Comparison of ENCODE assay signal across 16 cellular contexts in genomic region chr3:56776551-56776950, GRCh38. TPM values are rescaled to one million over a fixed set of nuclear protein-coding genes. Genes with fewer than 3 reads are reported as not detected.
DNase-seq lines count a peak whose midpoint lies in the region; ATAC-seq, FAIRE-seq and TF ChIP-seq lines count a peak whose summit lies in the region.
"Had no signal": no experiment of that assay in that cellular context is flagged by ENCODE, and none has a peak within 500 bp of the region (broad histone marks: within the 10 kb centered on the region; RNA-seq: fewer than 3 reads in every experiment).

No MANE protein-coding gene starts in this region.

- H3K36me3 ChIP-seq in CD4-positive, CD25-positive, alpha-beta regulatory T cell (ENCODE audit: control insufficient read depth, insufficient read depth, low read length): peaks cover 40% of the 10 kb centered on the region
- no peaks in the 10 kb centered on the region for H3K36me3 ChIP-seq in KMS-11 (ENCODE audit: insufficient read depth)
- H3K36me3 ChIP-seq in pancreas: peaks cover 0 to 11% (median 0%) of the 10 kb centered on the region in 3 donors
- no peaks in the 10 kb centered on the region for H3K36me3 ChIP-seq in SK-N-SH (replicated peaks in 1 of 2; ENCODE audit: control insufficient read depth in 1 of 2, insufficient read depth in 2 of 2, low read length in 1 of 2)
- peaks cover 0 to 32% (median 9%) of the 10 kb centered on the region in 6 donors for H3K36me3 ChIP-seq in spleen

- no peak overlapping the region for H3K27ac ChIP-seq in CD4-positive, CD25-positive, alpha-beta regulatory T cell (ENCODE audit: insufficient read depth, low read length, poor library complexity, severe bottlenecking)
- peak overlapping the region; percentile 86; the same call in 1 of the 2 replicates for H3K27ac ChIP-seq in KMS-11
- H3K27ac ChIP-seq in cingulate gyrus (ENCODE audit: low read depth, low read length): peak overlapping the region; percentile 57
- peak overlapping the region in 2 of 4 donors; percentile 12 to 80 for H3K27ac ChIP-seq in pancreas
- peak overlapping the region in 1 of 2 experiments; percentile 51; a peak in 2 of 4 replicates for H3K27ac ChIP-seq in SK-N-SH (ENCODE audit: low read depth in 2 of 2, low read length in 1 of 2)
- H3K27ac ChIP-seq in spleen: peak overlapping the region in 4 of 8 donors; percentile 64 to 89 (median 74)

- H3K36me3 Mint-ChIP-seq in CD4-positive, CD25-positive, alpha-beta regulatory T cell: peaks cover 54% of the 10 kb centered on the region

- H3K4me3 ChIP-seq in CD4-positive, CD25-positive, alpha-beta regulatory T cell (ENCODE audit: low read depth, low read length): no peak overlapping the region
- no peak overlapping the region for H3K4me3 ChIP-seq in KMS-11 (IDR thresholded peaks at IDR 0.05; ENCODE audit: insufficient read depth, low read depth, low read length)
- no peak overlapping the region for H3K4me3 ChIP-seq in pancreas
- no peak overlapping the region for H3K4me3 ChIP-seq in SK-N-SH (ENCODE audit: low read depth in 2 of 2, low read length in 1 of 2)
- no peak overlapping the region for H3K4me3 ChIP-seq in spleen

- peaks cover 0 to 2% (median 0%) of the 10 kb centered on the region in 7 donors for H3K9me3 Mint-ChIP-seq in CD4-positive, CD25-positive, alpha-beta regulatory T cell
- H3K9me3 Mint-ChIP-seq: activated CD4-positive, alpha-beta memory T cell treated with anti-CD3 and anti-CD28 coated beads for 36 hours; naive B cell had no signal

- H3K9me3 ChIP-seq in CD4-positive, CD25-positive, alpha-beta regulatory T cell (ENCODE audit: control insufficient read depth in 2 of 2, low read length in 2 of 2): no peaks in the 10 kb centered on the region
- H3K9me3 ChIP-seq in pancreas: no peaks in the 10 kb centered on the region
- no peaks in the 10 kb centered on the region for H3K9me3 ChIP-seq in SK-N-SH
- H3K9me3 ChIP-seq in spleen: no peaks in the 10 kb centered on the region

- no peaks in the 10 kb centered on the region for H3K27me3 Mint-ChIP-seq in CD4-positive, CD25-positive, alpha-beta regulatory T cell
- H3K27me3 Mint-ChIP-seq: activated CD4-positive, alpha-beta memory T cell treated with anti-CD3 and anti-CD28 coated beads for 36 hours; naive B cell had no signal

- H3K9me2 ChIP-seq in SK-N-SH: no peaks in the 10 kb centered on the region

- 36 to 43% methylated on average over 3 of the region's 3 CpGs for WGBS in pancreas, 2 donors
- WGBS in SK-N-SH (ENCODE audit: low lambda C conversion rate): 64% methylated on average over 3 of the region's 3 CpGs
- WGBS in spleen, 5 donors: 71 to 85% (median 73%) methylated on average over 3 of the region's 3 CpGs

- H2AFZ ChIP-seq in KMS-11 (ENCODE audit: low read depth): no peak overlapping the region
- H2AFZ ChIP-seq in SK-N-SH (ENCODE audit: low read depth): no peak overlapping the region

- POLR2A ChIA-PET in SK-N-SH (lab: Yijun Ruan, JAX): no interaction called here

- peaks cover 61% of the 10 kb centered on the region for H3K4me1 ChIP-seq in CD4-positive, CD25-positive, alpha-beta regulatory T cell (ENCODE audit: control insufficient read depth, insufficient read depth, low read length, poor library complexity, severe bottlenecking)
- H3K4me1 ChIP-seq in KMS-11 (ENCODE audit: low read depth, poor library complexity, severe bottlenecking) (peaks cover 98% of the 10 kb centered on the region), pancreas (peaks cover 21 to 38% (median 38%) of the 10 kb centered on the region in 3 donors), SK-N-SH (ENCODE audit: control insufficient read depth in 1 of 2, insufficient read depth in 2 of 2, low read depth in 1 of 2, low read length in 1 of 2) (peaks cover 0 to 27% of the 10 kb centered on the region in 2 experiments; a peak in 2 of 4 replicates), spleen (peaks cover 4 to 83% (median 61%) of the 10 kb centered on the region in 6 donors)

- H3K4me2 ChIP-seq in KMS-11 (peak overlapping the region; percentile 19; the same call in 1 of the 2 replicates), SK-N-SH (no peak overlapping the region)

- no peaks in the 10 kb centered on the region for H3F3A ChIP-seq in SK-N-SH (replicated peaks; ENCODE audit: insufficient read depth)

- H3K79me2 ChIP-seq in KMS-11 (ENCODE audit: insufficient read depth, low read depth) (peaks cover 28% of the 10 kb centered on the region; the same call in 1 of the 2 replicates), SK-N-SH (ENCODE audit: insufficient read depth) (no peaks in the 10 kb centered on the region)

- H3K9ac ChIP-seq in KMS-11: no peak overlapping the region
- no peak overlapping the region for H3K9ac ChIP-seq in SK-N-SH

- H3K27ac Mint-ChIP-seq in CD4-positive, CD25-positive, alpha-beta regulatory T cell: peak overlapping the region; percentile 39 to 89 (median 73)
- H3K27ac Mint-ChIP-seq: activated CD4-positive, alpha-beta memory T cell treated with anti-CD3 and anti-CD28 coated beads for 36 hours had no signal

- peaks cover 37 to 94% (median 73%) of the 10 kb centered on the region in 4 donors for H3K4me1 Mint-ChIP-seq in CD4-positive, CD25-positive, alpha-beta regulatory T cell

- no peak for ATAC-seq in CD4-positive, CD25-positive, alpha-beta regulatory T cell (ENCODE audit: low read depth in 2 of 2)
- ATAC-seq in pancreas (peak; percentile 6 to 69 (median 46)), GM21423 (IDR thresholded peaks at IDR 0.05; ENCODE audit: unreplicated experiment) (no peak)

- TF ChIP-seq CTCF in KMS-11 (conservative IDR thresholded peaks at IDR 0.05; ENCODE audit: low read depth, low read length) (no peak), pancreas (IDR thresholded peaks at IDR 0.05) (no peak), SK-N-SH (IDR thresholded peaks at IDR 0.05) (no peak), spleen (IDR thresholded peaks at IDR 0.05 in 8 of 11, conservative IDR thresholded peaks at IDR 0.05 in 3 of 11) (no peak)

- intact Hi-C loops in pancreas (cut with DNase I): no loop called here
- intact Hi-C loops in spleen (cut with DNase I; ENCODE audit: low total_unique reads): no loop called here

- TF ChIP-seq RAD21 in SK-N-SH (IDR thresholded peaks at IDR 0.05; ENCODE audit: low read length): no peak

- peak overlapping the region; percentile 11 to 59 (median 56) for H3K4me3 Mint-ChIP-seq in CD4-positive, CD25-positive, alpha-beta regulatory T cell
- H3K4me3 Mint-ChIP-seq: activated CD4-positive, alpha-beta memory T cell treated with anti-CD3 and anti-CD28 coated beads for 36 hours; naive B cell had no signal

- TF ChIP-seq EP300 in SK-N-SH (IDR thresholded peaks at IDR 0.05; ENCODE audit: borderline replicate concordance in 1 of 2, low read depth in 1 of 2, low read length in 1 of 2): no peak

- CTCF ChIA-PET in SK-N-SH (lab: Yijun Ruan, JAX): interaction anchor here (1.6 kb wide), 1 partner anchor 23 kb away, joined by 12 read pairs; no protein-coding TSS in a partner anchor

- FAIRE-seq in pancreas (lab: Jason Lieb, UNC): no peak
- FAIRE-seq: H1 had no signal

- H3K27me3 ChIP-seq in CD4-positive, CD25-positive, alpha-beta regulatory T cell (ENCODE audit: control insufficient read depth, insufficient read depth, low read length): no peaks in the 10 kb centered on the region
- H3K27me3 ChIP-seq in KMS-11 (ENCODE audit: insufficient read depth, low read depth) (no peaks in the 10 kb centered on the region), pancreas (no peaks in the 10 kb centered on the region), SK-N-SH (ENCODE audit: insufficient read depth) (no peaks in the 10 kb centered on the region), spleen (replicated peaks in 1 of 7) (no peaks in the 10 kb centered on the region)

- H4K20me1 ChIP-seq in KMS-11 (ENCODE audit: insufficient read depth) (no peaks in the 10 kb centered on the region), SK-N-SH (ENCODE audit: insufficient read depth) (no peaks in the 10 kb centered on the region)

- no peak for DNase-seq in CD4-positive, CD25-positive, alpha-beta regulatory T cell
- DNase-seq in pancreas: no peak
- DNase-seq in SK-N-SH: no peak
- DNase-seq in cerebellum (ENCODE audit: low spot score): no peak
- no peak for DNase-seq in spleen
- DNase-seq: activated CD4-positive, alpha-beta memory T cell treated with anti-CD3 and anti-CD28 coated beads for 36 hours; activated gamma-delta T cell treated with Interleukin-2 at 50 U/mL for 16 hours; erythroblast; glutamatergic neuron; naive B cell; NCI-H2171; NK-92 treated with Interleukin-12 subunit alpha and Interleukin-12 subunit beta, amount 100 ng/mL, for 24 hours had no signal

- no peak for TF ChIP-seq POLR2A in spleen (IDR thresholded peaks at IDR 0.05)

TF ChIP-seq in SK-N-SH, 30 proteins besides CTCF, POLR2A, EP300 and RAD21:
- no peak for TF ChIP-seq SMC3 (IDR thresholded peaks at IDR 0.05; ENCODE audit: low read depth, low read length)
- TF ChIP-seq JUND (IDR thresholded peaks at IDR 0.05): no peak
- no peak for TF ChIP-seq MEF2A (IDR thresholded peaks at IDR 0.05; ENCODE audit: borderline replicate concordance, low read depth)
- no peak for TF ChIP-seq CHD2 (IDR thresholded peaks at IDR 0.05; ENCODE audit: low read length, partially characterized antibody)
- no peak for TF ChIP-seq YY1 (IDR thresholded peaks at IDR 0.05; ENCODE audit: low read depth)

RNA-seq across cellular contexts. Expression of gene ARHGEF3, which starts 25.2 kb away (rescaled TPM):
- 101 TPM for total RNA-seq in CD4-positive, CD25-positive, alpha-beta regulatory T cell
- polyA plus RNA-seq in CD4-positive, CD25-positive, alpha-beta regulatory T cell: 100 to 1,000 TPM in 3 of 4 donors, 10 to 100 TPM in 1; 87.8 to 137 (median 105) TPM
- total RNA-seq in pancreas: 10 to 100 TPM; 12.6 to 36.5 (median 26.8) TPM
- 10 to 100 TPM; 11.4 to 11.8 TPM for polyA plus RNA-seq in pancreas
- 5.7 and 5.9 TPM in 2 replicates for polyA plus RNA-seq in SK-N-SH (2012; rRNA removed)
- polyA plus RNA-seq in SK-N-SH (2012; cell fraction: cytosol; rRNA removed): 5.8 and 6.1 TPM in 2 replicates
- polyA plus RNA-seq in SK-N-SH (2012; cell fraction: nucleus; rRNA removed): 7.0 and 7.1 TPM in 2 replicates
- 16.2 TPM for total RNA-seq in cerebellum
- 10 to 100 TPM; 29.6 to 35.1 (median 33.4) TPM for total RNA-seq in spleen
- polyA plus RNA-seq in spleen: 10 to 100 TPM in 1 of 3 donors, 1 to 10 TPM in 2; 8.0 to 11.3 (median 9.5) TPM

Comparison
In these comparisons a context has a peak if more than half of its experiments do, and no peak if none do; other contexts are left out.
1. ATAC-seq: peak in pancreas (4 of 4); none in CD4-positive, CD25-positive, alpha-beta regulatory T cell (0 of 2) and GM21423 (single experiment).